8 cellular contexts compared by ENCODE assay signal in genomic region chr6:42217165-42217522, GRCh38. TPM values are rescaled to one million over a fixed set of nuclear protein-coding genes. Genes with fewer than 3 reads are reported as not detected.
A peak's percentile ranks its signal among the peaks of the same experiment; 100 is the strongest.
DNase-seq lines count a peak whose midpoint lies in the region; ATAC-seq and TF ChIP-seq lines count a peak whose summit lies in the region.

No MANE protein-coding gene starts in this region.

- peaks cover 11% of the 10 kb centered on the region for H3K4me1 Mint-ChIP-seq in progenitor cell of endocrine pancreas (ENCODE audit: low read depth)

- peak overlapping the region; percentile 71 for H3K4me2 ChIP-seq in fibroblast of lung (ENCODE audit: extremely low read depth, insufficient read depth, low read length)

- peak overlapping the region; percentile 75 for H3K9ac ChIP-seq in fibroblast of lung (ENCODE audit: insufficient read depth, low read length)

- peak overlapping the region; percentile 62 for H2AFZ ChIP-seq in fibroblast of lung (ENCODE audit: low read length)

- H3K4me1 ChIP-seq in SJSA1 (replicated peaks), result peaks cover 5% of the 10 kb centered on the region
- peaks cover 6% of the 10 kb centered on the region for H3K4me1 ChIP-seq in fibroblast of lung (ENCODE audit: control insufficient read depth, extremely low read depth, insufficient read depth, low read length)

- DNase-seq in SJSA1 (ENCODE audit: low read depth in 1 of 2, low spot score in 2 of 2) (no peak), fibroblast of lung (ENCODE audit: low read depth in 2 of 2) (no peak), progenitor cell of endocrine pancreas (ENCODE audit: low spot score, unreplicated experiment) (no peak), UCSD-AML1 (lab: John Stamatoyannopoulos, UW; ENCODE audit: unreplicated experiment) (no peak)

- ATAC-seq in HG03342 (IDR thresholded peaks at IDR 0.05; ENCODE audit: unreplicated experiment) (no peak), GM18517 (IDR thresholded peaks at IDR 0.05; ENCODE audit: unreplicated experiment) (no peak), GM18909 (IDR thresholded peaks at IDR 0.05; ENCODE audit: poor library complexity, unreplicated experiment) (no peak)

- H3K27ac Mint-ChIP-seq in progenitor cell of endocrine pancreas, result peak overlapping the region; percentile 99

- peak overlapping the region; percentile 99 for H3K4me3 Mint-ChIP-seq in progenitor cell of endocrine pancreas (ENCODE audit: low read depth)

- H3K36me3 Mint-ChIP-seq in progenitor cell of endocrine pancreas (ENCODE audit: insufficient read depth), result peaks cover 4% of the 10 kb centered on the region

- H3K4me3 ChIP-seq in GM08714 (ENCODE audit: low read length) (peak overlapping the region; percentile 99), SJSA1 (peak overlapping the region; percentile 59), fibroblast of lung (replicated peaks in 1 of 4; ENCODE audit: control extremely low read depth in 1 of 4, insufficient read depth in 1 of 4, low read depth in 3 of 4, low read length in 4 of 4) (peak overlapping the region; percentile 79 to 100 (median 95))

- H3K27ac ChIP-seq in SJSA1 (peak overlapping the region; percentile 47), fibroblast of lung (ENCODE audit: insufficient read depth, low read length) (peak overlapping the region; percentile 82)

- TF ChIP-seq CTCF in fibroblast of lung (conservative IDR thresholded peaks at IDR 0.05 in 1 of 2, IDR thresholded peaks at IDR 0.05 in 1 of 2; ENCODE audit: low read depth in 1 of 2, low read length in 2 of 2), result no peak
- TF ChIP-seq CTCF in progenitor cell of endocrine pancreas (IDR thresholded peaks at IDR 0.05; ENCODE audit: unreplicated experiment), result no peak

- H3K9me3 Mint-ChIP-seq in progenitor cell of endocrine pancreas (ENCODE audit: low read depth), result no peaks in the 10 kb centered on the region

- no peaks in the 10 kb centered on the region for H4K20me1 ChIP-seq in fibroblast of lung (ENCODE audit: control insufficient read depth, extremely low read depth, insufficient read depth, low read length)

- no peaks in the 10 kb centered on the region for H3K9me3 ChIP-seq in SJSA1 (replicated peaks)
- H3K9me3 ChIP-seq in fibroblast of lung (ENCODE audit: control insufficient read depth, insufficient read depth, low read depth, low read length), result no peaks in the 10 kb centered on the region

- no peaks in the 10 kb centered on the region for H3K27me3 Mint-ChIP-seq in progenitor cell of endocrine pancreas

- H3K27me3 ChIP-seq in SJSA1 (replicated peaks) (no peaks in the 10 kb centered on the region), fibroblast of lung (ENCODE audit: control insufficient read depth, insufficient read depth, low read length) (no peaks in the 10 kb centered on the region)

- H3K36me3 ChIP-seq in SJSA1 (peaks cover 23% of the 10 kb centered on the region), fibroblast of lung (ENCODE audit: control insufficient read depth, insufficient read depth, low read length) (peaks cover 5% of the 10 kb centered on the region)

- peaks cover 19% of the 10 kb centered on the region for H3K79me2 ChIP-seq in fibroblast of lung (ENCODE audit: control insufficient read depth, insufficient read depth, low read length)

RNA-seq across cellular contexts. Expression of gene MRPS10, which starts 0.5 kb away (rescaled TPM):
- total RNA-seq in SJSA1 (2014; rRNA removed; shearing (Covaris generic)), result 54.4 and 91.1 TPM in 2 replicates
- total RNA-seq in fibroblast of lung, result 46.5 and 67.5 TPM in 2 replicates
- polyA plus RNA-seq in fibroblast of lung, result 70.9 and 74.1 TPM in 2 replicates
- 42.4 and 44.4 TPM in 2 replicates for polyA plus RNA-seq in fibroblast of lung (2012)
- 2.0 and 4.2 TPM in 2 replicates for polyA minus RNA-seq in fibroblast of lung (ENCODE audit: low replicate concordance)
- 22.0 and 22.5 TPM in 2 replicates for total RNA-seq in progenitor cell of endocrine pancreas

RNA-seq across cellular contexts. Expression of gene GUCA1B, which starts 22.4 kb away (rescaled TPM):
- 1.4 TPM in 1 of 2 replicates, not detected in the other for total RNA-seq in SJSA1 (2014; rRNA removed; shearing (Covaris generic))
- total RNA-seq in fibroblast of lung (under 0.01 and 0.83 TPM in 2 replicates), progenitor cell of endocrine pancreas (1.3 and 1.4 TPM in 2 replicates)
- 0.14 and 0.39 TPM in 2 replicates for polyA plus RNA-seq in fibroblast of lung
- 0.12 and 0.14 TPM in 2 replicates for polyA plus RNA-seq in fibroblast of lung (2012)
- polyA minus RNA-seq in fibroblast of lung (ENCODE audit: low replicate concordance), result 1.1 TPM in 1 of 2 replicates, not detected in the other

RNA-seq across cellular contexts. Expression of gene GUCA1A, which starts 44.0 kb away (rescaled TPM):
- total RNA-seq in SJSA1 (2014; rRNA removed; shearing (Covaris generic)), result not detected in 2 replicates
- under 0.01 and 0.33 TPM in 2 replicates for total RNA-seq in fibroblast of lung
- 0.11 and 0.16 TPM in 2 replicates for polyA plus RNA-seq in fibroblast of lung
- 0.10 and 0.12 TPM in 2 replicates for polyA plus RNA-seq in fibroblast of lung (2012)
- polyA minus RNA-seq in fibroblast of lung (ENCODE audit: low replicate concordance), result not detected in 2 replicates
- 0.84 and 1.2 TPM in 2 replicates for total RNA-seq in progenitor cell of endocrine pancreas
